11 cellular contexts compared by ENCODE assay signal in the genomic region with DNA sequence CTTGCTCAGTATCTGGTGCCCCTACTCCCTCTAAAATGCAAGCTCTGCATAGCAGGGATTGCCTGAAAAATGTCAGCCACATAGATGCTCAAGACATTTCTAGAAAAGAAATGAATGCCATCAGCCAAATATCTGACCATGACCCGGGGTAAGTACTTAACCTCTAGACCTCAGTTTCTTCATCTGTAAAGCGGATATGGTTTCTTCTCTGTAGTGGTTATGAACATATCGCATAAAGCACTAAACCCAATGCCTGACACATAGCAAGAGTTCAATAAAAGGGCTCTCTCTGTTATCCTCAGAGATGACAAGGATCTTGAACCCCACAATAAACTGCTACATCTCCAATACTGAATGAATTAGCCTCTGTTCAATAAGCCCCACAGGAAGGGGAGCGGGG.
DNase-seq lines count a peak whose midpoint lies in the region; ATAC-seq, FAIRE-seq and TF ChIP-seq lines count a peak whose summit lies in the region.
"Had no signal": no experiment of that assay in that cellular context is flagged by ENCODE, and none has a peak within 500 bp of the region (broad histone marks: within the 10 kb centered on the region; RNA-seq: fewer than 3 reads in every experiment).

No MANE protein-coding gene starts in this region.

- ATAC-seq in GM19395 (IDR thresholded peaks at IDR 0.05; ENCODE audit: unreplicated experiment) (peak; percentile 37), HG03159 (IDR thresholded peaks at IDR 0.05; ENCODE audit: unreplicated experiment) (peak; percentile 35)
- ATAC-seq: gastroesophageal sphincter had no signal

- FAIRE-seq in D721Med (lab: Jason Lieb, UNC) = no peak

- no peak for TF ChIP-seq CTCF in GM13977 (IDR thresholded peaks at IDR 0.05; ENCODE audit: extremely low read depth, insufficient read depth, missing control alignments)
- TF ChIP-seq CTCF in D721Med (IDR thresholded peaks at IDR 0.05; ENCODE audit: insufficient read depth, missing control alignments) = no peak

- DNase-seq in GM13977 (ENCODE audit: low spot score) = peak; percentile 27
- peak; percentile 13 for DNase-seq in central memory CD4-positive, alpha-beta T cell
- DNase-seq in NCI-H2196 (lab: John Stamatoyannopoulos, UW; ENCODE audit: unreplicated experiment) = no peak
- DNase-seq in stimulated activated CD4-positive, alpha-beta T cell treated with anti-CD3 and anti-CD28 coated beads, Interleukin-2, amount 100 ng/mL, for 24 hours = no peak
- no peak for DNase-seq in SHP77 treated with DMSO at 0.1 percent for 48 hours (lab: John Stamatoyannopoulos, UW)
- no peak for DNase-seq in D721Med (ENCODE audit: insufficient read length, low spot score)
- DNase-seq: activated gamma-delta T cell, NCI-H2107 had no signal

- in situ Hi-C loops in GM13977 (cut with MboI; ENCODE audit: low pct_unique_long_range_greater_than_20kb, low sequenced_read_pairs, unreplicated experiment) = loop anchor here (10.0 kb wide), 1 partner anchor 120 kb away; a partner anchor contains a TSS

Comparison
In these comparisons a context has a peak if more than half of its experiments do, and no peak if none do; other contexts are left out.
1. DNase-seq: peak in GM13977 (single experiment) and central memory CD4-positive, alpha-beta T cell (single experiment); none in NCI-H2196 (single experiment), stimulated activated CD4-positive, alpha-beta T cell treated with anti-CD3 and anti-CD28 coated beads, Interleukin-2, amount 100 ng/mL, for 24 hours (0 of 2), SHP77 treated with DMSO at 0.1 percent for 48 hours (single experiment) and D721Med (single experiment).